ENCODE assay signal across 2 cellular contexts in the genomic region with DNA sequence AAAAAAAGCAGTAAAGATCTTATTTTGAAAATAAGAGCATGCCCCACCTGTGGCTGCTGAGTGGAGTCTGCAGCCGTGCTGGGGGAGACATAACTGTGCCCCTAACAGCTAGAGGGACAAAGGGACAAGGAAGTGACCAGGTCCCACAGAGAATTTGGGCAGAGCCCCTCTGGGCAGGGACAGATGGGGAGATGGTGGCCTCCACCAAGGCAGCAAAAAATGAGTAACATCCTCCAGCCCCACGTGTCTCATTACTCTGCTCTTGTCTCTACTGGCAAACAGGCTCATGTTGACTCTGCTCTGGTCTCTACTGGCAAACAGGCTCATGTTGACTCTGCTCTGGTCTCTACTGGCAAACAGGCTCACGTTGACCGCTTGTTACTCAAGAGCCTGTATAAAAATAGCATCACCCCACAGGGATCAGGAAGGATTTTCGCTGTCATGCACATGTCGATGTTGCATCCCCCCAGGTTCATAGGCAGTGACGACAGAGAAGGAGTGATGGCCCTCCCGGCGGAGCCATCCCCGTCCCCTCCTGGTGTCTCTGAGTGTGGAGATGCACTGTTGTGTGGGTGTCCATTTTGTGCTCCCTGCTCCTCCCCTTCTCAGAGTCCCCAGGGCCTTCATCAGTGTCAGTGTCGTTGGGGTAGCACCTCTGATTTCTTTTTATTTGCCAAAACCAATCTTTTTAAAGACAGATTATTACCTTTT.
TF ChIP-seq lines count a peak whose summit lies in the region.

No MANE protein-coding gene starts in this region.

TF ChIP-seq in HEK293, 187 proteins besides CTCF, POLR2A, EP300 and RAD21:
- TF ChIP-seq ZNF791 (tag by site-specific recombination; IDR thresholded peaks at IDR 0.05) = no peak
- 0 out of 2 replicates have a peak, but pooled peaks have one; percentile 34 for TF ChIP-seq SCRT2 (tag by site-specific recombination; IDR thresholded peaks at IDR 0.05)

TF ChIP-seq in K562, 482 proteins besides CTCF, POLR2A, EP300 and RAD21:
- TF ChIP-seq ZNF12 (CRISPR knock-in tag; IDR thresholded peaks at IDR 0.05) (no peak), CBX2 (IDR thresholded peaks at IDR 0.05; ENCODE audit: insufficient read depth, low read length, poor library complexity, severe bottlenecking) (no peak), HNRNPL (IDR thresholded peaks at IDR 0.05; ENCODE audit: low read depth, low read length) (no peak), BRF1 (IDR thresholded peaks at IDR 0.05; ENCODE audit: borderline replicate concordance, extremely low read depth, insufficient read length) (no peak), GATAD2A (IDR thresholded peaks at IDR 0.05) (no peak), MED1 (CRISPR knock-in tag; IDR thresholded peaks at IDR 0.05; ENCODE audit: borderline replicate concordance) (no peak), SOX6 (IDR thresholded peaks at IDR 0.05) (no peak), BDP1 (IDR thresholded peaks at IDR 0.05; ENCODE audit: insufficient read depth, insufficient read length) (no peak), ARNT (IDR thresholded peaks at IDR 0.05) (no peak), RB1 (IDR thresholded peaks at IDR 0.05; ENCODE audit: low read depth) (no peak), MXI1 (IDR thresholded peaks at IDR 0.05; ENCODE audit: low read depth, low read length) (no peak), GABPA (tag; conservative IDR thresholded peaks at IDR 0.05; ENCODE audit: low read depth) (no peak)
TF ChIP-seq in K562: peak in this region for 0.
